8 cellular contexts compared by ENCODE assay signal in genomic region chr15:64634020-64634419, GRCh38.
DNase-seq lines count a peak whose midpoint lies in the region; ATAC-seq lines count a peak whose summit lies in the region.

No MANE protein-coding gene starts in this region.

- H3K4me3 ChIP-seq in duodenal mucosa (ENCODE audit: low read depth in 1 of 2, low read length in 2 of 2), result peak overlapping the region; percentile 50 to 58

- H3K4me3 Mint-ChIP-seq in T-cell, result peak overlapping the region; percentile 22 to 71 (median 57)

- POLR2A ChIA-PET in T-cell (lab: Charles Lee), result interaction anchor here (0.6 to 1.0 kb wide), 2 partner anchors 17 to 40 kb away, joined by 3 to 6 read pairs; no protein-coding TSS in a partner anchor

- peak overlapping the region in 1 of 2 donors; percentile 23 for H3K9ac ChIP-seq in duodenal mucosa (ENCODE audit: low read depth in 1 of 2, low read length in 2 of 2)

- peak overlapping the region; percentile 74 to 80 for H3K27ac Mint-ChIP-seq in T-cell

- DNase-seq in activated CD4-positive, CD25-positive, alpha-beta regulatory T cell treated with anti-CD3 and anti-CD28 coated beads, Interleukin-2, amount 50 U/mL, for 72 hours, result no peak
- DNase-seq in T-cell, result peak in 31 of 34 experiments; percentile 8 to 51 (median 25)
- peak; percentile 45 for DNase-seq in stimulated activated naive CD8-positive, alpha-beta T cell treated with anti-CD3 and anti-CD28 coated beads, Interleukin-15, Interleukin-2, amounts not matched to agents 100 U/mL and 50 U/mL, for 24 hours
- DNase-seq in COLO829 (ENCODE audit: low spot score), result no peak
- DNase-seq in hepatic stellate cell (ENCODE audit: low spot score), result no peak

- H3K9me3 Mint-ChIP-seq in T-cell, result peaks cover 0 to 6% (median 3%) of the 10 kb centered on the region in 3 donors

- CTCF ChIA-PET in T-cell (lab: Charles Lee), result interaction anchor here (0.5 to 1.8 kb wide), 5 partner anchors 11 to 862 kb away, joined by 3 to 10 read pairs (median 4); no protein-coding TSS in a partner anchor

- no peaks in the 10 kb centered on the region for H3K27me3 ChIP-seq in duodenal mucosa (ENCODE audit: control insufficient read depth in 1 of 2, insufficient read depth in 2 of 2, low read length in 2 of 2)

- H3K9me3 ChIP-seq in duodenal mucosa (ENCODE audit: control insufficient read depth in 1 of 2, low read length in 2 of 2), result peaks cover 0 to 3% of the 10 kb centered on the region in 2 donors

- peaks cover 59 to 75% (median 73%) of the 10 kb centered on the region in 3 donors for H3K4me1 Mint-ChIP-seq in T-cell

- peak; percentile 77 to 82 for ATAC-seq in activated CD4-positive, CD25-positive, alpha-beta regulatory T cell treated with anti-CD3 and anti-CD28 coated beads, Interleukin-2, amount 50 U/mL, for 24 hours
- ATAC-seq in HG02970 (IDR thresholded peaks at IDR 0.05; ENCODE audit: low FRiP score, unreplicated experiment), result peak; percentile 51
- ATAC-seq in T-cell (replicated peaks in 1 of 4), result peak; percentile 81 to 93 (median 88)
- peak; percentile 92 for ATAC-seq in stimulated activated naive CD8-positive, alpha-beta T cell treated with anti-CD3 and anti-CD28 coated beads, Interleukin-15, Interleukin-2, amounts not matched to agents 100 U/mL and 50 U/mL, for 24 hours

- H3K27ac ChIP-seq in duodenal mucosa (ENCODE audit: low read depth, low read length), result peak overlapping the region; percentile 33

- H3K36me3 Mint-ChIP-seq in T-cell, result peaks cover 22% of the 10 kb centered on the region

- no peaks in the 10 kb centered on the region for H3K27me3 Mint-ChIP-seq in T-cell

- peaks cover 43 to 53% of the 10 kb centered on the region in 2 donors for H3K4me1 ChIP-seq in duodenal mucosa (ENCODE audit: control insufficient read depth in 1 of 2, insufficient read depth in 2 of 2, low read length in 2 of 2)

- H3K36me3 ChIP-seq in duodenal mucosa (ENCODE audit: control insufficient read depth in 1 of 2, insufficient read depth in 2 of 2, low read length in 2 of 2), result no peaks in the 10 kb centered on the region

Comparison
In these comparisons a context has a peak if more than half of its experiments do, and no peak if none do; other contexts are left out.
1. DNase-seq: peak in T-cell (31 of 34) and stimulated activated naive CD8-positive, alpha-beta T cell treated with anti-CD3 and anti-CD28 coated beads, Interleukin-15, Interleukin-2, amounts not matched to agents 100 U/mL and 50 U/mL, for 24 hours (single experiment); none in activated CD4-positive, CD25-positive, alpha-beta regulatory T cell treated with anti-CD3 and anti-CD28 coated beads, Interleukin-2, amount 50 U/mL, for 72 hours (single experiment), COLO829 (single experiment) and hepatic stellate cell (single experiment).
2. Peak in every context shown above with its lines, with median percentiles within 50 percentile points of each other: ATAC-seq.